Comparison of ENCODE assay signal across 16 cellular contexts in the genomic region with DNA sequence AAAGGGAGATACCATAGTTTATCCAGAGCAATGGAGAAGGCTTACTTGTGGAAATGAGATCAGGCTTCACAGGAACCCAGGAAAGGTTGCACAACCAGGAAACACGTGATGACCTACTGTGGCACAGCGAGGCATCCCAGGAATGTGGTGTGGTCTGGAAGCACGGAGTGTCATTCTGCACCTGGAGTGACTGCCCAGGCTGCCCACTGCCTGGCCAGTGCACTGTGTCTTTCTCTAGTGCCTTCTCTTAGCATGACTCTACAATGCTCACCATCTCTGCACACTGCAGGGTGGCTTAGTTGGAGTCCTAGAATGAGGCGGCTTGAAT. TPM values are rescaled to one million over a fixed set of nuclear protein-coding genes. Genes with fewer than 3 reads are reported as not detected.
DNase-seq lines count a peak whose midpoint lies in the region; ATAC-seq and TF ChIP-seq lines count a peak whose summit lies in the region.
"Had no signal": no experiment of that assay in that cellular context is flagged by ENCODE, and none has a peak within 500 bp of the region (broad histone marks: within the 10 kb centered on the region; RNA-seq: fewer than 3 reads in every experiment).

No MANE protein-coding gene starts in this region.

- H3K4me2 ChIP-seq in GM23338 (no peak overlapping the region), PC-9 (no peak overlapping the region)

- peak; percentile 89 for ATAC-seq in GM23338
- no peak for ATAC-seq in esophagus mucosa
- ATAC-seq: natural killer cell treated with Interleukin-12 subunit alpha and Interleukin-12 subunit beta and Interleukin-15 and Interleukin-18, amount 100 ng/mL, for 72 hours had no signal

- no TSS peak for BruUV-seq in PC-9 (replicated peaks; lab: Mats Ljungman, UMichigan)

- H3K27ac ChIP-seq in GM23338 (ENCODE audit: low read depth) (no peak overlapping the region), PC-9 (no peak overlapping the region)
- H3K27ac ChIP-seq: HL-60 had no signal

- H3K4me3 ChIP-seq in GM23338 (no peak overlapping the region), PC-9 (no peak overlapping the region), fibroblast of pulmonary artery (replicated peaks; ENCODE audit: low read depth, low read length) (no peak overlapping the region)

- TF ChIP-seq CTCF in GM23338 (conservative IDR thresholded peaks at IDR 0.05; ENCODE audit: low read depth in 2 of 2) (no peak), PC-9 (conservative IDR thresholded peaks at IDR 0.05) (no peak), fibroblast of pulmonary artery (IDR thresholded peaks at IDR 0.05; ENCODE audit: low read length, missing control alignments) (no peak), HFFc6 (IDR thresholded peaks at IDR 0.05) (no peak)

- no peaks in the 10 kb centered on the region for H3K9me3 ChIP-seq in PC-9 (ENCODE audit: insufficient read depth, low read depth)

- H3K9me3 Mint-ChIP-seq in GM23338 (no peaks in the 10 kb centered on the region), HFFc6 (peaks cover 26% of the 10 kb centered on the region)
- no peaks in the 10 kb centered on the region for H3K9me3 Mint-ChIP-seq in activated T-helper 1 cell treated with anti-CD3 and anti-CD28 coated beads, Interleukin-12 subunit alpha, Interleukin-12 subunit beta, Interleukin-2, Interleukin-4 antibody, amounts not matched to agents 30 ng/mL and 10 ng/mL and 1 ng/mL, durations not matched to agents 14 hours and 24 hours and 36 hours
- no peaks in the 10 kb centered on the region for H3K9me3 Mint-ChIP-seq in activated T-helper 2 cell treated with anti-CD3 and anti-CD28 coated beads, Interferon-gamma antibody, Interleukin-2, Interleukin-4, amounts not matched to agents 10 μg/mL and 5 μg/mL and 100 μg/mL, durations not matched to agents 14 hours and 24 hours and 36 hours
- H3K9me3 Mint-ChIP-seq: activated naive CD4-positive, alpha-beta T cell treated with anti-CD3 and anti-CD28 coated beads for 36 hours had no signal

- CTCF ChIA-PET in PC-9 (lab: Charles Lee), result no interaction called here

- H3K36me3 ChIP-seq in GM23338 (ENCODE audit: insufficient read depth), result no peaks in the 10 kb centered on the region
- no peaks in the 10 kb centered on the region for H3K36me3 ChIP-seq in PC-9 (ENCODE audit: low read depth)

- POLR2A ChIA-PET in PC-9 (lab: Charles Lee; ENCODE audit: unreplicated experiment), result no interaction called here

- H3K4me3 Mint-ChIP-seq in GM23338 (no peak overlapping the region), HFFc6 (no peak overlapping the region)
- no peak overlapping the region for H3K4me3 Mint-ChIP-seq in activated T-helper 1 cell treated with anti-CD3 and anti-CD28 coated beads, Interleukin-12 subunit alpha, Interleukin-12 subunit beta, Interleukin-2, Interleukin-4 antibody, amounts not matched to agents 30 ng/mL and 10 ng/mL and 1 ng/mL, durations not matched to agents 14 hours and 24 hours and 36 hours
- no peak overlapping the region for H3K4me3 Mint-ChIP-seq in activated T-helper 2 cell treated with anti-CD3 and anti-CD28 coated beads, Interferon-gamma antibody, Interleukin-2, Interleukin-4, amounts not matched to agents 10 μg/mL and 5 μg/mL and 100 μg/mL, durations not matched to agents 14 hours and 24 hours and 36 hours (ENCODE audit: low read depth)
- H3K4me3 Mint-ChIP-seq: activated naive CD4-positive, alpha-beta T cell treated with anti-CD3 and anti-CD28 coated beads for 36 hours; CD4-positive, CD25-positive, alpha-beta regulatory T cell; natural killer cell treated with Interleukin-12 subunit alpha and Interleukin-12 subunit beta and Interleukin-15 and Interleukin-18, amount 100 ng/mL, for 72 hours had no signal

- intact Hi-C loops in PC-9 (cut with micrococcal nuclease; ENCODE audit: unreplicated experiment), result no loop called here
- intact Hi-C loops in activated T-helper 1 cell treated with anti-CD3 and anti-CD28 coated beads, Interleukin-12 subunit alpha, Interleukin-12 subunit beta, Interleukin-2, Interleukin-4 antibody, amounts not matched to agents 30 ng/mL and 10 ng/mL and 1 ng/mL, durations not matched to agents 14 hours and 24 hours and 36 hours (cut with micrococcal nuclease), result no loop called here
- intact Hi-C loops in activated T-helper 2 cell treated with anti-CD3 and anti-CD28 coated beads, Interferon-gamma antibody, Interleukin-2, Interleukin-4, amounts not matched to agents 10 μg/mL and 5 μg/mL and 100 μg/mL, durations not matched to agents 14 hours and 24 hours and 36 hours (cut with micrococcal nuclease), result no loop called here

- no peaks in the 10 kb centered on the region for H3K9me2 ChIP-seq in GM23338 (ENCODE audit: insufficient read depth)
- no peaks in the 10 kb centered on the region for H3K9me2 ChIP-seq in PC-9 (ENCODE audit: insufficient read depth)

- H3K36me3 Mint-ChIP-seq in GM23338 (ENCODE audit: low read depth) (no peaks in the 10 kb centered on the region), HFFc6 (ENCODE audit: low read depth) (no peaks in the 10 kb centered on the region)
- no peaks in the 10 kb centered on the region for H3K36me3 Mint-ChIP-seq in activated T-helper 1 cell treated with anti-CD3 and anti-CD28 coated beads, Interleukin-12 subunit alpha, Interleukin-12 subunit beta, Interleukin-2, Interleukin-4 antibody, amounts not matched to agents 30 ng/mL and 10 ng/mL and 1 ng/mL, durations not matched to agents 14 hours and 24 hours and 36 hours (ENCODE audit: low read depth)
- no peaks in the 10 kb centered on the region for H3K36me3 Mint-ChIP-seq in activated T-helper 2 cell treated with anti-CD3 and anti-CD28 coated beads, Interferon-gamma antibody, Interleukin-2, Interleukin-4, amounts not matched to agents 10 μg/mL and 5 μg/mL and 100 μg/mL, durations not matched to agents 14 hours and 24 hours and 36 hours (ENCODE audit: low read depth)
- H3K36me3 Mint-ChIP-seq: CD4-positive, CD25-positive, alpha-beta regulatory T cell; natural killer cell treated with Interleukin-12 subunit alpha and Interleukin-12 subunit beta and Interleukin-15 and Interleukin-18, amount 100 ng/mL, for 72 hours had no signal

- H3F3A ChIP-seq in GM23338 (replicated peaks; ENCODE audit: low read depth) (no peaks in the 10 kb centered on the region), PC-9 (ENCODE audit: insufficient read depth, low read depth) (no peaks in the 10 kb centered on the region)

- H3K4me1 Mint-ChIP-seq in GM23338 (peaks cover 18% of the 10 kb centered on the region), HFFc6 (ENCODE audit: low read depth) (no peaks in the 10 kb centered on the region)
- no peaks in the 10 kb centered on the region for H3K4me1 Mint-ChIP-seq in activated T-helper 1 cell treated with anti-CD3 and anti-CD28 coated beads, Interleukin-12 subunit alpha, Interleukin-12 subunit beta, Interleukin-2, Interleukin-4 antibody, amounts not matched to agents 30 ng/mL and 10 ng/mL and 1 ng/mL, durations not matched to agents 14 hours and 24 hours and 36 hours (ENCODE audit: low read depth)
- no peaks in the 10 kb centered on the region for H3K4me1 Mint-ChIP-seq in activated T-helper 2 cell treated with anti-CD3 and anti-CD28 coated beads, Interferon-gamma antibody, Interleukin-2, Interleukin-4, amounts not matched to agents 10 μg/mL and 5 μg/mL and 100 μg/mL, durations not matched to agents 14 hours and 24 hours and 36 hours (ENCODE audit: low read depth)
- H3K4me1 Mint-ChIP-seq: CD4-positive, CD25-positive, alpha-beta regulatory T cell had no signal

- DNase-seq in GM23338 (ENCODE audit: low spot score), result peak; percentile 76
- peak; percentile 58 to 67 for DNase-seq in PC-9
- peak; percentile 1 for DNase-seq in fibroblast of pulmonary artery (ENCODE audit: low read depth)
- peak; percentile 27 for DNase-seq in non-pigmented ciliary epithelial cell (ENCODE audit: low read depth)
- DNase-seq in activated T-helper 1 cell treated with anti-CD3 and anti-CD28 coated beads, Interleukin-12 subunit alpha, Interleukin-12 subunit beta, Interleukin-2, Interleukin-4 antibody, amounts not matched to agents 30 ng/mL and 10 ng/mL and 1 ng/mL, durations not matched to agents 14 hours and 24 hours and 36 hours (ENCODE audit: low spot score), result no peak
- no peak for DNase-seq in activated T-helper 2 cell treated with anti-CD3 and anti-CD28 coated beads, Interferon-gamma antibody, Interleukin-2, Interleukin-4, amounts not matched to agents 10 μg/mL and 5 μg/mL and 100 μg/mL, durations not matched to agents 14 hours and 24 hours and 36 hours (ENCODE audit: low spot score)
- DNase-seq in HFFc6, result no peak
- DNase-seq: activated CD8-positive, alpha-beta memory T cell treated with anti-CD3 and anti-CD28 coated beads for 24 hours; activated naive CD4-positive, alpha-beta T cell treated with anti-CD3 and anti-CD28 coated beads for 36 hours; CD4-positive, CD25-positive, alpha-beta regulatory T cell; cerebellar nuclear complex; NCI-H446 treated with DMSO at 0.1 percent for 48 hours; substantia nigra had no signal

- no peaks in the 10 kb centered on the region for H3K27me3 ChIP-seq in GM23338 (ENCODE audit: insufficient read depth)
- no peaks in the 10 kb centered on the region for H3K27me3 ChIP-seq in PC-9 (ENCODE audit: insufficient read depth, low read depth)

- H3K79me2 ChIP-seq in GM23338 (replicated peaks; ENCODE audit: insufficient read depth) (no peaks in the 10 kb centered on the region), PC-9 (ENCODE audit: low read depth) (no peaks in the 10 kb centered on the region)

- H3K27me3 Mint-ChIP-seq in GM23338 (ENCODE audit: insufficient read depth, low read depth, poor library complexity), result peaks cover 2% of the 10 kb centered on the region
- H3K27me3 Mint-ChIP-seq in activated T-helper 1 cell treated with anti-CD3 and anti-CD28 coated beads, Interleukin-12 subunit alpha, Interleukin-12 subunit beta, Interleukin-2, Interleukin-4 antibody, amounts not matched to agents 30 ng/mL and 10 ng/mL and 1 ng/mL, durations not matched to agents 14 hours and 24 hours and 36 hours (ENCODE audit: insufficient read depth), result no peaks in the 10 kb centered on the region
- H3K27me3 Mint-ChIP-seq in activated T-helper 2 cell treated with anti-CD3 and anti-CD28 coated beads, Interferon-gamma antibody, Interleukin-2, Interleukin-4, amounts not matched to agents 10 μg/mL and 5 μg/mL and 100 μg/mL, durations not matched to agents 14 hours and 24 hours and 36 hours (ENCODE audit: low read depth), result no peaks in the 10 kb centered on the region
- no peaks in the 10 kb centered on the region; the same call in 1 of the 2 replicates for H3K27me3 Mint-ChIP-seq in HFFc6 (ENCODE audit: insufficient read depth)
- H3K27me3 Mint-ChIP-seq: CD4-positive, CD25-positive, alpha-beta regulatory T cell; natural killer cell treated with Interleukin-12 subunit alpha and Interleukin-12 subunit beta and Interleukin-15 and Interleukin-18, amount 100 ng/mL, for 72 hours had no signal

- H2AFZ ChIP-seq in GM23338 (no peak overlapping the region), PC-9 (no peak overlapping the region)

- H3K4me1 ChIP-seq in GM23338 (ENCODE audit: insufficient read depth) (peaks cover 4% of the 10 kb centered on the region), PC-9 (replicated peaks; ENCODE audit: insufficient read depth) (peaks cover 16% of the 10 kb centered on the region)

- H4K20me1 ChIP-seq in GM23338 (replicated peaks; ENCODE audit: insufficient read depth) (no peaks in the 10 kb centered on the region), PC-9 (ENCODE audit: insufficient read depth) (no peaks in the 10 kb centered on the region)

- H3K27ac Mint-ChIP-seq in GM23338 (no peak overlapping the region), HFFc6 (no peak overlapping the region)
- no peak overlapping the region for H3K27ac Mint-ChIP-seq in activated T-helper 1 cell treated with anti-CD3 and anti-CD28 coated beads, Interleukin-12 subunit alpha, Interleukin-12 subunit beta, Interleukin-2, Interleukin-4 antibody, amounts not matched to agents 30 ng/mL and 10 ng/mL and 1 ng/mL, durations not matched to agents 14 hours and 24 hours and 36 hours
- H3K27ac Mint-ChIP-seq in activated T-helper 2 cell treated with anti-CD3 and anti-CD28 coated beads, Interferon-gamma antibody, Interleukin-2, Interleukin-4, amounts not matched to agents 10 μg/mL and 5 μg/mL and 100 μg/mL, durations not matched to agents 14 hours and 24 hours and 36 hours, result no peak overlapping the region
- H3K27ac Mint-ChIP-seq: activated naive CD4-positive, alpha-beta T cell treated with anti-CD3 and anti-CD28 coated beads for 36 hours; CD4-positive, CD25-positive, alpha-beta regulatory T cell; natural killer cell treated with Interleukin-12 subunit alpha and Interleukin-12 subunit beta and Interleukin-15 and Interleukin-18, amount 100 ng/mL, for 72 hours had no signal

RNA-seq across cellular contexts. Expression of a gene that starts 48.9 kb away (rescaled TPM):
- total RNA-seq in GM23338 (2014; rRNA removed; shearing (Covaris generic)), result 14.3 and 15.5 TPM in 2 replicates
- 13.8 and 16.8 TPM in 2 replicates for polyA plus RNA-seq in GM23338 (2016; fragmentation: Nextera tagmentation; extraction: Ambion mirVana)
- total RNA-seq in PC-9 (2021) (0.07 TPM in 1 of 2 replicates, not detected in the other), esophagus mucosa (0.56 TPM)
- not detected in 2 replicates for total RNA-seq in activated T-helper 1 cell treated with anti-CD3 and anti-CD28 coated beads, Interleukin-12 subunit alpha, Interleukin-12 subunit beta, Interleukin-2, Interleukin-4 antibody, amounts not matched to agents 30 ng/mL and 10 ng/mL and 1 ng/mL, durations not matched to agents 14 hours and 24 hours and 36 hours
- total RNA-seq in activated T-helper 2 cell treated with anti-CD3 and anti-CD28 coated beads, Interferon-gamma antibody, Interleukin-2, Interleukin-4, amounts not matched to agents 10 μg/mL and 5 μg/mL and 100 μg/mL, durations not matched to agents 14 hours and 24 hours and 36 hours, result not detected in 2 replicates
- not detected for total RNA-seq in HFFc6 (2021; fragmentation: NEBNext Ultra II Directional; extraction: Animal tissue kit (Norgen Biotek cat#: 25700))
- total RNA-seq: activated naive CD4-positive, alpha-beta T cell treated with anti-CD3 and anti-CD28 coated beads for 36 hours; CD4-positive, CD25-positive, alpha-beta regulatory T cell; natural killer cell treated with Interleukin-12 subunit alpha and Interleukin-12 subunit beta and Interleukin-15 and Interleukin-18, amount 100 ng/mL, for 72 hours had no signal
- polyA plus RNA-seq: CD4-positive, CD25-positive, alpha-beta regulatory T cell had no signal

Comparison
In these comparisons a context has a peak if more than half of its experiments do, and no peak if none do; other contexts are left out.
1. DNase-seq: peak in GM23338 (single experiment), PC-9 (2 of 2), fibroblast of pulmonary artery (single experiment) and non-pigmented ciliary epithelial cell (single experiment); none in activated T-helper 1 cell treated with anti-CD3 and anti-CD28 coated beads, Interleukin-12 subunit alpha, Interleukin-12 subunit beta, Interleukin-2, Interleukin-4 antibody, amounts not matched to agents 30 ng/mL and 10 ng/mL and 1 ng/mL, durations not matched to agents 14 hours and 24 hours and 36 hours (single experiment), activated T-helper 2 cell treated with anti-CD3 and anti-CD28 coated beads, Interferon-gamma antibody, Interleukin-2, Interleukin-4, amounts not matched to agents 10 μg/mL and 5 μg/mL and 100 μg/mL, durations not matched to agents 14 hours and 24 hours and 36 hours (single experiment) and HFFc6 (single experiment).